ENCODE assay signal across 22 cellular contexts in genomic region chr10:27701971-27702537, GRCh38. TPM values are rescaled to one million over a fixed set of nuclear protein-coding genes. Genes with fewer than 3 reads are reported as not detected.
A peak's percentile ranks its signal among the peaks of the same experiment; 100 is the strongest.
DNase-seq lines count a peak whose midpoint lies in the region; ATAC-seq and TF ChIP-seq lines count a peak whose summit lies in the region.
"Had no signal": no experiment of that assay in that cellular context is flagged by ENCODE, and none has a peak within 500 bp of the region (broad histone marks: within the 10 kb centered on the region; RNA-seq: fewer than 3 reads in every experiment).

No MANE protein-coding gene starts in this region.

- peak overlapping the region; percentile 46 for H3K4me3 Mint-ChIP-seq in neural crest cell
- H3K4me3 Mint-ChIP-seq: activated CD4-positive, alpha-beta memory T cell treated with anti-CD3 and anti-CD28 coated beads for 36 hours; T-helper 2 cell treated with Interferon-gamma antibody and Interleukin-4, amounts not matched to agents 5 μg/mL and 100 μg/mL, for 36 hours had no signal

- ATAC-seq in GM21367 (IDR thresholded peaks at IDR 0.05; ENCODE audit: unreplicated experiment): no peak
- ATAC-seq: esophagus mucosa, right cardiac atrium had no signal

- no peak for TF ChIP-seq CTCF in neural crest cell (conservative IDR thresholded peaks at IDR 0.05)

- peaks cover 26% of the 10 kb centered on the region for H3K4me1 Mint-ChIP-seq in neural crest cell

- DNase-seq in AG20443 (ENCODE audit: low spot score) (peak; percentile 22), M059J (ENCODE audit: low read depth) (peak; percentile 11), fibroblast of peridontal ligament (ENCODE audit: extremely low read depth) (peak; percentile 62), neural crest cell (ENCODE audit: low read depth, low spot score) (no peak), substantia nigra (lab: John Stamatoyannopoulos, UW) (no peak), islet precursor cell (no peak), NCI-H1105 (lab: John Stamatoyannopoulos, UW) (no peak)
- DNase-seq: activated CD4-positive, alpha-beta memory T cell treated with anti-CD3 and anti-CD28 coated beads for 36 hours; activated CD4-positive, CD25-positive, alpha-beta regulatory T cell; adrenal gland; central memory CD4-positive, alpha-beta T cell; effector CD4-positive, alpha-beta T cell; left ventricle myocardium inferior; MV-4-11; NCI-H187 treated with DMSO at 0.1 percent for 48 hours; right cardiac atrium had no signal

- no peaks in the 10 kb centered on the region for H3K36me3 Mint-ChIP-seq in neural crest cell (ENCODE audit: low read depth)
- H3K36me3 Mint-ChIP-seq: activated CD4-positive, alpha-beta memory T cell treated with anti-CD3 and anti-CD28 coated beads for 36 hours had no signal

- no peaks in the 10 kb centered on the region for H3K27me3 Mint-ChIP-seq in neural crest cell (ENCODE audit: low read depth)
- H3K27me3 Mint-ChIP-seq: activated CD4-positive, alpha-beta memory T cell treated with anti-CD3 and anti-CD28 coated beads for 36 hours had no signal

- no peak overlapping the region for H3K27ac ChIP-seq in substantia nigra (ENCODE audit: low read depth, low read length, poor library complexity, severe bottlenecking)
- H3K27ac ChIP-seq: adrenal gland, C4-2B, left ventricle myocardium inferior had no signal

- H3K27ac Mint-ChIP-seq in neural crest cell (ENCODE audit: unreplicated experiment): peak overlapping the region; percentile 70
- H3K27ac Mint-ChIP-seq: activated CD4-positive, alpha-beta memory T cell treated with anti-CD3 and anti-CD28 coated beads for 36 hours; T-helper 2 cell treated with Interferon-gamma antibody and Interleukin-4, amounts not matched to agents 5 μg/mL and 100 μg/mL, for 36 hours had no signal

- no peaks in the 10 kb centered on the region for H3K9me3 Mint-ChIP-seq in neural crest cell
- H3K9me3 Mint-ChIP-seq: activated CD4-positive, alpha-beta memory T cell treated with anti-CD3 and anti-CD28 coated beads for 36 hours; T-helper 2 cell treated with Interferon-gamma antibody and Interleukin-4, amounts not matched to agents 5 μg/mL and 100 μg/mL, for 36 hours had no signal

RNA-seq across cellular contexts. Expression of gene MKX, which starts 43.6 kb away (rescaled TPM):
- total RNA-seq in M059J (2014; rRNA removed; shearing (Covaris generic)): 0.64 and 1.8 TPM in 2 replicates
- 0.30 TPM in 1 of 2 replicates, not detected in the other for total RNA-seq in neural crest cell
- total RNA-seq: glomerular endothelial cell, SK-MEL-5 had no signal

Comparison
In these comparisons a context has a peak if more than half of its experiments do, and no peak if none do; other contexts are left out.
1. DNase-seq: peak in AG20443 (single experiment), M059J (single experiment) and fibroblast of peridontal ligament (single experiment); none in neural crest cell (single experiment), substantia nigra (0 of 49), islet precursor cell (single experiment) and NCI-H1105 (single experiment).